In genomic region chr10:8639601-8640000, GRCh38 we compare ENCODE assay signal across 29 cellular contexts.
"Had no signal": no experiment of that assay in that cellular context is flagged by ENCODE, and none has a peak within 500 bp of the region (broad histone marks: within the 10 kb centered on the region; RNA-seq: fewer than 3 reads in every experiment).

No MANE protein-coding gene starts in this region.

- H3K4me1 ChIP-seq: esophagus squamous epithelium had no signal

- H3K27me3 ChIP-seq: brain microvascular endothelial cell, esophagus squamous epithelium had no signal

- H3K9me3 ChIP-seq: esophagus squamous epithelium had no signal

- H3K27me3 Mint-ChIP-seq: activated B cell treated with CpG ODN at 0.5 μM for 24 hours; activated naive CD8-positive, alpha-beta T cell treated with anti-CD3 and anti-CD28 coated beads, Interleukin-2, amount 10 ng/mL, durations not matched to agents 7 days and 5 days; dendritic cell treated with granulocyte-macrophage colony-stimulating factor and Interleukin-4, amounts not matched to agents 40 ng/mL and 50 ng/mL, for 4 days had no signal

- DNase-seq: activated B cell treated with CpG ODN at 0.5 μM for 24 hours; activated CD4-positive, alpha-beta T cell treated with anti-CD3 and anti-CD28 coated beads for 48 hours; activated CD4-positive, alpha-beta T cell treated with anti-CD3 and anti-CD28 coated beads, Interleukin-2, amount 50 U/mL, for 1 hour; activated CD4-positive, alpha-beta T cell treated with anti-CD3 and anti-CD28 coated beads, Interleukin-2, amount 50 U/mL, for 48 hours; activated CD8-positive, alpha-beta memory T cell treated with anti-CD3 and anti-CD28 coated beads for 24 hours; activated CD8-positive, alpha-beta T cell treated with anti-CD3 and anti-CD28 coated beads for 36 hours; activated effector memory CD4-positive, alpha-beta T cell treated with anti-CD3 and anti-CD28 coated beads, Interleukin-2, amount 50 U/mL, for 16 hours; activated naive CD4-positive, alpha-beta T cell treated with anti-CD3 and anti-CD28 coated beads, Interleukin-2, amount 10 ng/mL, durations not matched to agents 7 days and 5 days; activated naive CD8-positive, alpha-beta T cell treated with anti-CD3 and anti-CD28 coated beads, Interleukin-2, amount 10 ng/mL, durations not matched to agents 7 days and 5 days; activated T-cell treated with anti-CD3 and anti-CD28 coated beads, Interleukin-2, amount 50 U/mL, for 4 hours; amniotic stem cell; anterior cingulate cortex; brain microvascular endothelial cell; dorsolateral prefrontal cortex; effector memory CD4-positive, alpha-beta T cell; endodermal cell; esophagus squamous epithelium; foreskin fibroblast; head of caudate nucleus; T-helper 1 cell; T-helper 17 cell; T1000; WERI-Rb-1 had no signal

- H3K27ac ChIP-seq: brain microvascular endothelial cell, coronary artery, dorsolateral prefrontal cortex, esophagus squamous epithelium, WERI-Rb-1 had no signal

- H3K4me1 Mint-ChIP-seq: activated B cell treated with CpG ODN at 0.5 μM for 24 hours; activated naive CD4-positive, alpha-beta T cell treated with anti-CD3 and anti-CD28 coated beads, Interleukin-2, amount 10 ng/mL, durations not matched to agents 7 days and 5 days; activated naive CD8-positive, alpha-beta T cell treated with anti-CD3 and anti-CD28 coated beads, Interleukin-2, amount 10 ng/mL, durations not matched to agents 7 days and 5 days; central memory CD8-positive, alpha-beta T cell; T-helper 17 cell had no signal

- H3K36me3 ChIP-seq: brain microvascular endothelial cell, esophagus squamous epithelium, WERI-Rb-1 had no signal

- H3K27ac Mint-ChIP-seq: activated B cell treated with CpG ODN at 0.5 μM for 24 hours; activated CD8-positive, alpha-beta T cell treated with anti-CD3 and anti-CD28 coated beads for 36 hours; activated naive CD4-positive, alpha-beta T cell treated with anti-CD3 and anti-CD28 coated beads, Interleukin-2, amount 10 ng/mL, durations not matched to agents 7 days and 5 days; activated naive CD4-positive, alpha-beta T cell treated with anti-CD3 and anti-CD28 coated beads, Interleukin-2, amount 50 U/mL, for 72 hours; activated naive CD8-positive, alpha-beta T cell treated with anti-CD3 and anti-CD28 coated beads, Interleukin-2, amount 10 ng/mL, durations not matched to agents 7 days and 5 days; activated T-helper 2 cell treated with anti-CD3 and anti-CD28 coated beads, Interferon-gamma antibody, Interleukin-2, Interleukin-4, amounts not matched to agents 10 μg/mL and 5 μg/mL and 100 μg/mL, durations not matched to agents 14 hours and 24 hours and 36 hours; dendritic cell treated with granulocyte-macrophage colony-stimulating factor and Interleukin-4, amounts not matched to agents 40 ng/mL and 50 ng/mL, for 4 days; endodermal cell; T-helper 17 cell; T-helper 2 cell treated with Interferon-gamma antibody and Interleukin-4, amounts not matched to agents 5 μg/mL and 100 μg/mL, for 36 hours had no signal

- H3K4me3 Mint-ChIP-seq: activated B cell treated with CpG ODN at 0.5 μM for 24 hours; activated CD8-positive, alpha-beta T cell treated with anti-CD3 and anti-CD28 coated beads for 36 hours; activated naive CD4-positive, alpha-beta T cell treated with anti-CD3 and anti-CD28 coated beads, Interleukin-2, amount 10 ng/mL, durations not matched to agents 7 days and 5 days; activated naive CD8-positive, alpha-beta T cell treated with anti-CD3 and anti-CD28 coated beads, Interleukin-2, amount 10 ng/mL, durations not matched to agents 7 days and 5 days; activated T-cell treated with anti-CD3 and anti-CD28 coated beads, Interleukin-2, amount 50 U/mL, for 4 hours; central memory CD8-positive, alpha-beta T cell; dendritic cell treated with granulocyte-macrophage colony-stimulating factor and Interleukin-4, amounts not matched to agents 40 ng/mL and 50 ng/mL, for 4 days; endodermal cell; T-helper 17 cell; T-helper 2 cell treated with Interferon-gamma antibody and Interleukin-4, amounts not matched to agents 5 μg/mL and 100 μg/mL, for 36 hours had no signal

- H3K36me3 Mint-ChIP-seq: activated naive CD4-positive, alpha-beta T cell treated with anti-CD3 and anti-CD28 coated beads, Interleukin-2, amount 10 ng/mL, durations not matched to agents 7 days and 5 days; activated naive CD8-positive, alpha-beta T cell treated with anti-CD3 and anti-CD28 coated beads, Interleukin-2, amount 10 ng/mL, durations not matched to agents 7 days and 5 days had no signal

- H3K9me3 Mint-ChIP-seq: activated naive CD4-positive, alpha-beta T cell treated with anti-CD3 and anti-CD28 coated beads, Interleukin-2, amount 10 ng/mL, durations not matched to agents 7 days and 5 days had no signal

- H3K4me3 ChIP-seq: coronary artery, dorsolateral prefrontal cortex, esophagus squamous epithelium had no signal
